Comparison of ENCODE assay signal across 1 cellular context in the genomic region with DNA sequence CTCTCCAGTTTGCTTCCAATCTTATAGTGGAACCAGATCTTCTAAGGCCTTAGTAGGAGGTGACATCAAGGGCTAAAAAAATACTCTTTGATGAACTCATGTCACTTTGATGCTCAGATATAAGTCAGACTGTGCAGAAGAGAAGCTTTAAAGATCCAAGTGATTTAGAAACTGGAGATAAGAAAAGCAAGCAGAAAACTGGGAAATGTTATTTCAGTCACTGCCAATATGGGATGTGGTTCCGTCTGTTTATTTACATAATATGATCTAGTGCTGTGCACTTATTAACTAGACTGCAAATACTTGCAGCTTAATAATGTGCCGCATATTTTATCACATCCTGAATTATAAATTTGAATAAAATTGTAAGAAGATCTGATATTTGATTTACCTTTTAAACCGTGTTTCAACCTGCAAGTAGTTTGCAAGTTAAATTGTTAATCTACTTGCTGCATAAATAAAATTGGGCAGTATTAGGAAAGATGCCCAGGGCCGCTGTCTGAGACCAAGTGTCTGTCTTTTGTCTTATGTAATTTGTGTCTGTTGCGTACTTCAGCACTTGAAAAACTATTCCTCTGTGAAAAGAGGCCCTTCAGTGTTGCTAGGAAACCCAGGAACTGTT.
TF ChIP-seq lines count a peak whose summit lies in the region.

No MANE protein-coding gene starts in this region.

TF ChIP-seq in HepG2, 621 proteins besides CTCF, POLR2A, EP300 and RAD21 (continued from another document and continues in another):
- TF ChIP-seq CENPBD1 (CRISPR knock-in tag; IDR thresholded peaks at IDR 0.05; ENCODE audit: borderline replicate concordance, low read depth) (no peak), ZNF446 (CRISPR knock-in tag; IDR thresholded peaks at IDR 0.05) (no peak), SALL1 (CRISPR knock-in tag; IDR thresholded peaks at IDR 0.05) (peak; percentile 59; the same call in 1 of the 2 replicates), HNF1A (IDR thresholded peaks at IDR 0.05; ENCODE audit: low read depth) (peak; percentile 97), HNF1A (CRISPR knock-in tag; IDR thresholded peaks at IDR 0.05; ENCODE audit: borderline replicate concordance) (peak; percentile 98), TERF1 (CRISPR knock-in tag; IDR thresholded peaks at IDR 0.05) (no peak), SOX13 (IDR thresholded peaks at IDR 0.05) (peak; percentile 60; the same call in 1 of the 2 replicates), SOX13 (CRISPR knock-in tag; conservative IDR thresholded peaks at IDR 0.05 in 1 of 2, IDR thresholded peaks at IDR 0.05 in 1 of 2) (peak in 1 of 2 experiments; percentile 92; a peak in 2 of 4 replicates), ZNF549 (CRISPR knock-in tag; IDR thresholded peaks at IDR 0.05) (no peak), ZKSCAN8 (CRISPR knock-in tag; IDR thresholded peaks at IDR 0.05; ENCODE audit: borderline replicate concordance) (0 out of 2 replicates have a peak, but pooled peaks have one; percentile 55), ZNF709 (CRISPR knock-in tag; IDR thresholded peaks at IDR 0.05) (no peak), ETV5 (CRISPR knock-in tag; IDR thresholded peaks at IDR 0.05; ENCODE audit: borderline replicate concordance) (peak; percentile 71; the same call in 1 of the 2 replicates), MTA3 (CRISPR knock-in tag; IDR thresholded peaks at IDR 0.05) (no peak), ARNT2 (CRISPR knock-in tag; IDR thresholded peaks at IDR 0.05; ENCODE audit: low read depth) (0 out of 2 replicates have a peak, but pooled peaks have one; percentile 31), KDM4B (CRISPR knock-in tag; IDR thresholded peaks at IDR 0.05) (no peak), DNMT3B (CRISPR knock-in tag; conservative IDR thresholded peaks at IDR 0.05) (no peak), ZHX2 (IDR thresholded peaks at IDR 0.05; ENCODE audit: low read depth) (no peak), ZHX2 (CRISPR knock-in tag; IDR thresholded peaks at IDR 0.05; ENCODE audit: borderline replicate concordance) (no peak; the same call in 1 of the 2 replicates), MAFG (CRISPR knock-in tag; IDR thresholded peaks at IDR 0.05) (no peak), ZNF510 (CRISPR knock-in tag; IDR thresholded peaks at IDR 0.05; ENCODE audit: low read depth) (no peak), KDM5B (CRISPR knock-in tag; IDR thresholded peaks at IDR 0.05; ENCODE audit: borderline replicate concordance) (no peak), MZF1 (CRISPR knock-in tag; IDR thresholded peaks at IDR 0.05; ENCODE audit: borderline replicate concordance) (no peak), KLF11 (CRISPR knock-in tag; IDR thresholded peaks at IDR 0.05) (no peak), ZNF607 (CRISPR knock-in tag; IDR thresholded peaks at IDR 0.05; ENCODE audit: borderline replicate concordance) (no peak), SRF (IDR thresholded peaks at IDR 0.05; ENCODE audit: low read depth, low read length) (peak; percentile 75; the same call in 1 of the 2 replicates), ATAD3A (CRISPR knock-in tag; IDR thresholded peaks at IDR 0.05) (no peak), BRF2 (CRISPR knock-in tag; IDR thresholded peaks at IDR 0.05) (no peak)
- TF ChIP-seq, protein P1, sequence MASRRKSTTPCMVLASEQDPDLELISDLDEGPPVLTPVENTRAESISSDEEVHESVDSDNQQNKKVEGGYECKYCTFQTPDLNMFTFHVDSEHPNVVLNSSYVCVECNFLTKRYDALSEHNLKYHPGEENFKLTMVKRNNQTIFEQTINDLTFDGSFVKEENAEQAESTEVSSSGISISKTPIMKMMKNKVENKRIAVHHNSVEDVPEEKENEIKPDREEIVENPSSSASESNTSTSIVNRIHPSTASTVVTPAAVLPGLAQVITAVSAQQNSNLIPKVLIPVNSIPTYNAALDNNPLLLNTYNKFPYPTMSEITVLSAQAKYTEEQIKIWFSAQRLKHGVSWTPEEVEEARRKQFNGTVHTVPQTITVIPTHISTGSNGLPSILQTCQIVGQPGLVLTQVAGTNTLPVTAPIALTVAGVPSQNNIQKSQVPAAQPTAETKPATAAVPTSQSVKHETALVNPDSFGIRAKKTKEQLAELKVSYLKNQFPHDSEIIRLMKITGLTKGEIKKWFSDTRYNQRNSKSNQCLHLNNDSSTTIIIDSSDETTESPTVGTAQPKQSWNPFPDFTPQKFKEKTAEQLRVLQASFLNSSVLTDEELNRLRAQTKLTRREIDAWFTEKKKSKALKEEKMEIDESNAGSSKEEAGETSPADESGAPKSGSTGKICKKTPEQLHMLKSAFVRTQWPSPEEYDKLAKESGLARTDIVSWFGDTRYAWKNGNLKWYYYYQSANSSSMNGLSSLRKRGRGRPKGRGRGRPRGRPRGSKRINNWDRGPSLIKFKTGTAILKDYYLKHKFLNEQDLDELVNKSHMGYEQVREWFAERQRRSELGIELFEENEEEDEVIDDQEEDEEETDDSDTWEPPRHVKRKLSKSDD (CRISPR knock-in tag; IDR thresholded peaks at IDR 0.05; ENCODE audit: low read depth) = no peak
- TF ChIP-seq, protein P2, sequence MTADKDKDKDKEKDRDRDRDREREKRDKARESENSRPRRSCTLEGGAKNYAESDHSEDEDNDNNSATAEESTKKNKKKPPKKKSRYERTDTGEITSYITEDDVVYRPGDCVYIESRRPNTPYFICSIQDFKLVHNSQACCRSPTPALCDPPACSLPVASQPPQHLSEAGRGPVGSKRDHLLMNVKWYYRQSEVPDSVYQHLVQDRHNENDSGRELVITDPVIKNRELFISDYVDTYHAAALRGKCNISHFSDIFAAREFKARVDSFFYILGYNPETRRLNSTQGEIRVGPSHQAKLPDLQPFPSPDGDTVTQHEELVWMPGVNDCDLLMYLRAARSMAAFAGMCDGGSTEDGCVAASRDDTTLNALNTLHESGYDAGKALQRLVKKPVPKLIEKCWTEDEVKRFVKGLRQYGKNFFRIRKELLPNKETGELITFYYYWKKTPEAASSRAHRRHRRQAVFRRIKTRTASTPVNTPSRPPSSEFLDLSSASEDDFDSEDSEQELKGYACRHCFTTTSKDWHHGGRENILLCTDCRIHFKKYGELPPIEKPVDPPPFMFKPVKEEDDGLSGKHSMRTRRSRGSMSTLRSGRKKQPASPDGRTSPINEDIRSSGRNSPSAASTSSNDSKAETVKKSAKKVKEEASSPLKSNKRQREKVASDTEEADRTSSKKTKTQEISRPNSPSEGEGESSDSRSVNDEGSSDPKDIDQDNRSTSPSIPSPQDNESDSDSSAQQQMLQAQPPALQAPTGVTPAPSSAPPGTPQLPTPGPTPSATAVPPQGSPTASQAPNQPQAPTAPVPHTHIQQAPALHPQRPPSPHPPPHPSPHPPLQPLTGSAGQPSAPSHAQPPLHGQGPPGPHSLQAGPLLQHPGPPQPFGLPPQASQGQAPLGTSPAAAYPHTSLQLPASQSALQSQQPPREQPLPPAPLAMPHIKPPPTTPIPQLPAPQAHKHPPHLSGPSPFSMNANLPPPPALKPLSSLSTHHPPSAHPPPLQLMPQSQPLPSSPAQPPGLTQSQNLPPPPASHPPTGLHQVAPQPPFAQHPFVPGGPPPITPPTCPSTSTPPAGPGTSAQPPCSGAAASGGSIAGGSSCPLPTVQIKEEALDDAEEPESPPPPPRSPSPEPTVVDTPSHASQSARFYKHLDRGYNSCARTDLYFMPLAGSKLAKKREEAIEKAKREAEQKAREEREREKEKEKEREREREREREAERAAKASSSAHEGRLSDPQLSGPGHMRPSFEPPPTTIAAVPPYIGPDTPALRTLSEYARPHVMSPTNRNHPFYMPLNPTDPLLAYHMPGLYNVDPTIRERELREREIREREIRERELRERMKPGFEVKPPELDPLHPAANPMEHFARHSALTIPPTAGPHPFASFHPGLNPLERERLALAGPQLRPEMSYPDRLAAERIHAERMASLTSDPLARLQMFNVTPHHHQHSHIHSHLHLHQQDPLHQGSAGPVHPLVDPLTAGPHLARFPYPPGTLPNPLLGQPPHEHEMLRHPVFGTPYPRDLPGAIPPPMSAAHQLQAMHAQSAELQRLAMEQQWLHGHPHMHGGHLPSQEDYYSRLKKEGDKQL (CRISPR knock-in tag; IDR thresholded peaks at IDR 0.05; ENCODE audit: low read depth) = peak; percentile 95
- TF ChIP-seq, protein P3, sequence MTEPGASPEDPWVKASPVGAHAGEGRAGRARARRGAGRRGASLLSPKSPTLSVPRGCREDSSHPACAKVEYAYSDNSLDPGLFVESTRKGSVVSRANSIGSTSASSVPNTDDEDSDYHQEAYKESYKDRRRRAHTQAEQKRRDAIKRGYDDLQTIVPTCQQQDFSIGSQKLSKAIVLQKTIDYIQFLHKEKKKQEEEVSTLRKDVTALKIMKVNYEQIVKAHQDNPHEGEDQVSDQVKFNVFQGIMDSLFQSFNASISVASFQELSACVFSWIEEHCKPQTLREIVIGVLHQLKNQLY (CRISPR knock-in tag; IDR thresholded peaks at IDR 0.05) = peak; percentile 90
- TF ChIP-seq, protein P4, sequence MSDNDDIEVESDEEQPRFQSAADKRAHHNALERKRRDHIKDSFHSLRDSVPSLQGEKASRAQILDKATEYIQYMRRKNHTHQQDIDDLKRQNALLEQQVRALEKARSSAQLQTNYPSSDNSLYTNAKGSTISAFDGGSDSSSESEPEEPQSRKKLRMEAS (IDR thresholded peaks at IDR 0.05) = no peak
